In genomic region chr5:107542831-107543231, GRCh38 we compare ENCODE assay signal across 8 cellular contexts.
DNase-seq lines count a peak whose midpoint lies in the region; ATAC-seq, FAIRE-seq and TF ChIP-seq lines count a peak whose summit lies in the region.

No MANE protein-coding gene starts in this region.

- no peak overlapping the region for H3K4me2 ChIP-seq in IMR-90 (ENCODE audit: low read depth, low read length)

- TF ChIP-seq POLR2A in IMR-90 (IDR thresholded peaks at IDR 0.05; ENCODE audit: low read depth, low read length): no peak
- no peak for TF ChIP-seq POLR2A in body of pancreas (IDR thresholded peaks at IDR 0.05)
- TF ChIP-seq POLR2A in suprapubic skin (IDR thresholded peaks at IDR 0.05): no peak

- peaks cover 0 to 3% of the 10 kb centered on the region in 2 experiments; a peak in 1 of 4 replicates for H3K79me1 ChIP-seq in IMR-90 (ENCODE audit: low read depth in 1 of 2, low read length in 2 of 2)

- no TSS peak for BruUV-seq in IMR-90 (replicated peaks; lab: Mats Ljungman, UMichigan)

- no peaks in the 10 kb centered on the region for H3K36me3 Mint-ChIP-seq in naive thymus-derived CD4-positive, alpha-beta T cell

- no peak overlapping the region for H3K4ac ChIP-seq in IMR-90 (ENCODE audit: low read depth, low read length)

- H3K9me3 Mint-ChIP-seq in naive thymus-derived CD4-positive, alpha-beta T cell: no peaks in the 10 kb centered on the region

- ATAC-seq in IMR-90 (ENCODE audit: low read depth): peak; percentile 68
- peak; percentile 87 for ATAC-seq in body of pancreas
- ATAC-seq in GM19023 (IDR thresholded peaks at IDR 0.05; ENCODE audit: unreplicated experiment): no peak
- no peak for ATAC-seq in GM19463 (IDR thresholded peaks at IDR 0.05; ENCODE audit: unreplicated experiment)
- no peak for ATAC-seq in GM19397 (IDR thresholded peaks at IDR 0.05; ENCODE audit: unreplicated experiment)
- ATAC-seq in naive thymus-derived CD4-positive, alpha-beta T cell: no peak

- H2AK9ac ChIP-seq in IMR-90 (replicated peaks; ENCODE audit: low read depth, low read length, poor library complexity): peak overlapping the region; percentile 61

- H3K9me3 ChIP-seq in IMR-90 (ENCODE audit: control insufficient read depth, insufficient read depth, low read length) (no peaks in the 10 kb centered on the region), body of pancreas (no peaks in the 10 kb centered on the region), kidney (ENCODE audit: control insufficient read depth in 1 of 2, low read length in 2 of 2) (no peaks in the 10 kb centered on the region), suprapubic skin (no peaks in the 10 kb centered on the region)
- no peaks in the 10 kb centered on the region for H3K9me3 ChIP-seq in naive thymus-derived CD4-positive, alpha-beta T cell (ENCODE audit: control insufficient read depth in 2 of 3, low read length in 3 of 3)

- peaks cover 0 to 16% (median 8%) of the 10 kb centered on the region in 5 donors for H3K27me3 Mint-ChIP-seq in naive thymus-derived CD4-positive, alpha-beta T cell

- H3K9ac ChIP-seq in IMR-90 (ENCODE audit: low read depth, low read length) (no peak overlapping the region), kidney (ENCODE audit: low read length in 2 of 2) (no peak overlapping the region)

- DNase-seq in IMR-90 (peak; percentile 40), body of pancreas (peak; percentile 70 to 90 (median 81)), kidney (peak; percentile 87), suprapubic skin (ENCODE audit: low spot score in 2 of 2) (peak; percentile 89 to 91)
- DNase-seq in naive thymus-derived CD4-positive, alpha-beta T cell: no peak

- no peak overlapping the region for H2BK15ac ChIP-seq in IMR-90 (ENCODE audit: low read depth, low read length)

- TF ChIP-seq CTCF in IMR-90 (conservative IDR thresholded peaks at IDR 0.05; ENCODE audit: low read depth, low read length) (no peak), body of pancreas (IDR thresholded peaks at IDR 0.05) (no peak), kidney (IDR thresholded peaks at IDR 0.05; ENCODE audit: borderline replicate concordance, extremely low read depth, insufficient read depth) (no peak), suprapubic skin (IDR thresholded peaks at IDR 0.05) (no peak)

- no peak overlapping the region for H2BK20ac ChIP-seq in IMR-90 (ENCODE audit: low read depth, low read length)

- H3K27ac Mint-ChIP-seq in naive thymus-derived CD4-positive, alpha-beta T cell: no peak overlapping the region

- in situ Hi-C loops in IMR-90 (cut with MboI; ENCODE audit: low sequenced_read_pairs): no loop called here

- no peak overlapping the region for H3K14ac ChIP-seq in IMR-90 (replicated peaks; ENCODE audit: low read depth, low read length)

- no peaks in the 10 kb centered on the region; the same call in 1 of the 2 replicates for H4K20me1 ChIP-seq in IMR-90 (ENCODE audit: insufficient read depth, low read length)

- no peaks in the 10 kb centered on the region for H3K36me3 ChIP-seq in IMR-90 (ENCODE audit: control insufficient read depth, insufficient read depth, low read length)
- H3K36me3 ChIP-seq in body of pancreas (replicated peaks in 1 of 2; ENCODE audit: insufficient read depth in 1 of 2, low read depth in 2 of 2): no peaks in the 10 kb centered on the region
- H3K36me3 ChIP-seq in kidney (ENCODE audit: control insufficient read depth in 1 of 2, insufficient read depth in 2 of 2, low read length in 2 of 2): no peaks in the 10 kb centered on the region
- H3K36me3 ChIP-seq in suprapubic skin: no peaks in the 10 kb centered on the region
- no peaks in the 10 kb centered on the region for H3K36me3 ChIP-seq in naive thymus-derived CD4-positive, alpha-beta T cell (ENCODE audit: control insufficient read depth in 2 of 3, insufficient read depth in 3 of 3, low read length in 3 of 3)

- no peak overlapping the region for H2AFZ ChIP-seq in IMR-90 (replicated peaks; ENCODE audit: low read length, poor library complexity)

- no peak overlapping the region for H3K4me3 Mint-ChIP-seq in naive thymus-derived CD4-positive, alpha-beta T cell

- H3K23ac ChIP-seq in IMR-90 (ENCODE audit: low read depth, low read length): peak overlapping the region; percentile 72

- H4K8ac ChIP-seq in IMR-90 (ENCODE audit: low read depth in 2 of 2, low read length in 2 of 2): no peak overlapping the region

- H3K4me3 ChIP-seq in IMR-90 (ENCODE audit: insufficient read depth, low read depth, low read length) (no peak overlapping the region), body of pancreas (no peak overlapping the region), kidney (ENCODE audit: low read length in 2 of 2) (no peak overlapping the region), suprapubic skin (peak overlapping the region; percentile 12)
- no peak overlapping the region for H3K4me3 ChIP-seq in naive thymus-derived CD4-positive, alpha-beta T cell (ENCODE audit: low read length)

- no peak for FAIRE-seq in kidney (lab: Jason Lieb, UNC)

- H2AK5ac ChIP-seq in IMR-90 (ENCODE audit: low read depth, low read length): no peak overlapping the region; the same call in 1 of the 2 replicates

- no peak for TF ChIP-seq RAD21 in IMR-90 (IDR thresholded peaks at IDR 0.05; ENCODE audit: low read length)

- H3K9me1 ChIP-seq in IMR-90 (ENCODE audit: insufficient read depth, low read length): no peaks in the 10 kb centered on the region; the same call in 1 of the 2 replicates

- no peak overlapping the region for H4K5ac ChIP-seq in IMR-90 (ENCODE audit: low read depth, low read length)

- intact Hi-C loops in IMR-90 (cut with micrococcal nuclease) (no loop called here), body of pancreas (cut with DNase I) (no loop called here), kidney (cut with DNase I) (no loop called here)
- intact Hi-C loops in naive thymus-derived CD4-positive, alpha-beta T cell (cut with micrococcal nuclease): no loop called here

- H3K4me1 ChIP-seq in IMR-90 (ENCODE audit: control insufficient read depth, insufficient read depth, low read length) (peaks cover 4% of the 10 kb centered on the region; the same call in 1 of the 2 replicates), body of pancreas (peaks cover 42% of the 10 kb centered on the region), kidney (ENCODE audit: control insufficient read depth in 1 of 2, insufficient read depth in 1 of 2, low read depth in 1 of 2, low read length in 2 of 2) (no peaks in the 10 kb centered on the region), suprapubic skin (peaks cover 37% of the 10 kb centered on the region)
- H3K4me1 ChIP-seq in naive thymus-derived CD4-positive, alpha-beta T cell (ENCODE audit: control insufficient read depth in 2 of 2, insufficient read depth in 2 of 2, low read length in 2 of 2): peaks cover 6% of the 10 kb centered on the region in 2 donors

- H3K27me3 ChIP-seq in IMR-90 (ENCODE audit: control insufficient read depth, insufficient read depth, low read length) (no peaks in the 10 kb centered on the region), body of pancreas (no peaks in the 10 kb centered on the region), suprapubic skin (no peaks in the 10 kb centered on the region)
- no peaks in the 10 kb centered on the region for H3K27me3 ChIP-seq in naive thymus-derived CD4-positive, alpha-beta T cell (ENCODE audit: control insufficient read depth in 2 of 2, insufficient read depth in 2 of 2, low read length in 2 of 2)

- peaks cover 0 to 18% (median 8%) of the 10 kb centered on the region in 7 donors for H3K4me1 Mint-ChIP-seq in naive thymus-derived CD4-positive, alpha-beta T cell

- peak overlapping the region; percentile 49; the same call in 1 of the 2 replicates for H2BK120ac ChIP-seq in IMR-90 (ENCODE audit: low read depth, low read length)

- H3K27ac ChIP-seq in IMR-90 (ENCODE audit: insufficient read depth, low read length): no peak overlapping the region
- peak overlapping the region in 3 of 4 donors; percentile 46 to 87 (median 70) for H3K27ac ChIP-seq in body of pancreas
- H3K27ac ChIP-seq in kidney (ENCODE audit: low read depth in 2 of 2, low read length in 2 of 2): no peak overlapping the region
- peak overlapping the region; percentile 83 for H3K27ac ChIP-seq in suprapubic skin
- no peak overlapping the region for H3K27ac ChIP-seq in naive thymus-derived CD4-positive, alpha-beta T cell (ENCODE audit: low read depth, low read length)

- CTCF ChIA-PET in IMR-90 (lab: Yijun Ruan, JAX): no interaction called here
- CTCF ChIA-PET in naive thymus-derived CD4-positive, alpha-beta T cell (lab: Charles Lee): no interaction called here

- H2BK5ac ChIP-seq in IMR-90 (ENCODE audit: low read depth, low read length, poor library complexity, severe bottlenecking): no peak overlapping the region

- WGBS in IMR-90 (ENCODE audit: extremely low coverage in 2 of 2, insufficient read length in 1 of 2), 2 experiments: 60% methylated on average over 1 of the region's 7 CpGs; no CpG with 5 or more reads in 1 of the 2 experiments
- WGBS in body of pancreas, 2 donors: 17 to 21% methylated on average over 7 of the region's 7 CpGs
- 28% methylated on average over 7 of the region's 7 CpGs for WGBS in suprapubic skin

- no peak for TF ChIP-seq EP300 in suprapubic skin (IDR thresholded peaks at IDR 0.05)

- H3K18ac ChIP-seq in IMR-90 (ENCODE audit: low read depth, low read length): no peak overlapping the region

- no peak overlapping the region for H3K56ac ChIP-seq in IMR-90 (ENCODE audit: extremely low read depth, insufficient read depth, low read length)

- POLR2A ChIA-PET in IMR-90 (lab: Charles Lee; ENCODE audit: unreplicated experiment): no interaction called here
- POLR2A ChIA-PET in naive thymus-derived CD4-positive, alpha-beta T cell (lab: Charles Lee): no interaction called here

- no peak overlapping the region for H4K91ac ChIP-seq in IMR-90 (ENCODE audit: insufficient read depth, low read depth, low read length)

- dilution Hi-C loops in IMR-90 (cut with HindIII; ENCODE audit: low sequenced_read_pairs, unreplicated experiment): no loop called here

TF ChIP-seq in IMR-90, 13 proteins besides CTCF, POLR2A, EP300 and RAD21:
- TF ChIP-seq FOS (IDR thresholded peaks at IDR 0.05; ENCODE audit: low read depth, low read length) (no peak), CEBPB (IDR thresholded peaks at IDR 0.05; ENCODE audit: low read depth, low read length) (peak; percentile 71)

Comparison
In these comparisons a context has a peak if more than half of its experiments do, and no peak if none do; other contexts are left out.
1. ATAC-seq: peak in IMR-90 (single experiment) and body of pancreas (single experiment); none in GM19023 (single experiment), GM19463 (single experiment), GM19397 (single experiment) and naive thymus-derived CD4-positive, alpha-beta T cell (single experiment).
2. DNase-seq: peak in IMR-90 (single experiment), body of pancreas (4 of 4), kidney (single experiment) and suprapubic skin (2 of 2); none in naive thymus-derived CD4-positive, alpha-beta T cell (0 of 9).
3. H3K27ac ChIP-seq: peak in body of pancreas (3 of 4) and suprapubic skin (single experiment); none in IMR-90 (single experiment), kidney (0 of 2) and naive thymus-derived CD4-positive, alpha-beta T cell (single experiment).